ENCODE assay signal across 9 cellular contexts in genomic region chr5:94700592-94700991, GRCh38.
DNase-seq lines count a peak whose midpoint lies in the region; ATAC-seq lines count a peak whose summit lies in the region.
"Had no signal": no experiment of that assay in that cellular context is flagged by ENCODE, and none has a peak within 500 bp of the region (broad histone marks: within the 10 kb centered on the region; RNA-seq: fewer than 3 reads in every experiment).

No MANE protein-coding gene starts in this region.

- H3K9me3 Mint-ChIP-seq in natural killer cell treated with Interleukin-12 subunit alpha and Interleukin-12 subunit beta and Interleukin-15 and Interleukin-18, amount 100 ng/mL, for 72 hours: no peaks in the 10 kb centered on the region

- peaks cover 14 to 22% of the 10 kb centered on the region in 2 donors for H3K4me1 Mint-ChIP-seq in natural killer cell treated with Interleukin-12 subunit alpha and Interleukin-12 subunit beta and Interleukin-15 and Interleukin-18, amount 100 ng/mL, for 72 hours (ENCODE audit: low read depth in 2 of 2)

- H3K4me3 Mint-ChIP-seq in natural killer cell treated with Interleukin-12 subunit alpha and Interleukin-12 subunit beta and Interleukin-15 and Interleukin-18, amount 100 ng/mL, for 72 hours: peak overlapping the region; percentile 31

- no peak for DNase-seq in natural killer cell treated with Interleukin-12 subunit alpha and Interleukin-12 subunit beta and Interleukin-15 and Interleukin-18, amount 100 ng/mL, for 72 hours (ENCODE audit: low spot score)
- no peak for DNase-seq in NCI-H226
- DNase-seq in retina: no peak
- DNase-seq in activated CD4-positive, CD25-positive, alpha-beta regulatory T cell treated with anti-CD3 and anti-CD28 coated beads, Interleukin-2, amount 50 U/mL, for 72 hours: no peak
- DNase-seq: activated CD4-positive, CD25-positive, alpha-beta regulatory T cell; NCI-H1417 had no signal

- no peaks in the 10 kb centered on the region for H3K27me3 Mint-ChIP-seq in natural killer cell treated with Interleukin-12 subunit alpha and Interleukin-12 subunit beta and Interleukin-15 and Interleukin-18, amount 100 ng/mL, for 72 hours

- peaks cover 8% of the 10 kb centered on the region for H3K36me3 Mint-ChIP-seq in natural killer cell treated with Interleukin-12 subunit alpha and Interleukin-12 subunit beta and Interleukin-15 and Interleukin-18, amount 100 ng/mL, for 72 hours

- peak overlapping the region; percentile 83 to 94 for H3K27ac Mint-ChIP-seq in natural killer cell treated with Interleukin-12 subunit alpha and Interleukin-12 subunit beta and Interleukin-15 and Interleukin-18, amount 100 ng/mL, for 72 hours

- ATAC-seq in GM19035 (IDR thresholded peaks at IDR 0.05; ENCODE audit: unreplicated experiment) (peak; percentile 68), GM21737 (IDR thresholded peaks at IDR 0.05; ENCODE audit: unreplicated experiment) (peak; percentile 73), HG03342 (IDR thresholded peaks at IDR 0.05; ENCODE audit: unreplicated experiment) (peak; percentile 72)
- ATAC-seq in natural killer cell treated with Interleukin-12 subunit alpha and Interleukin-12 subunit beta and Interleukin-15 and Interleukin-18, amount 100 ng/mL, for 72 hours: peak; percentile 91 to 99
